In the genomic region with DNA sequence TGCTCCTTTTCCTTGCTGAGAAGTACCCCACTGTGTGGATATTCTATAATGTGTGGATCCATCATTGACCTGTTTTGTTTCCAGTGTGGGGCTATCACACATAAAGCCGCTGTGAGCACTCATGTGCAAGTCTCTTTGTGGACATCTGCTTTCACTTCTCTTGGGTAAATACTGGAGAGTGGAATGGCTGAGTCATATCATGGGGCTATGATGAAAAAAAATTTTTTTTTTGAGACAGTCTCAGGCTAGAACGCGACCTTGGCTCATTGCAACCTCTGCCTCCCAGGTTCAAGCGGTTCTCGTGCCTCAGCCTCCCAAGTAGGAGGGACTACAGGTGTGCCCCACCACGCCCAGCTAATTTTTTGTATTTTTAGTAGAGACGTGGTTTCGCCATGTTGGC, we compare ENCODE assay signal across 9 cellular contexts. TPM values are rescaled to one million over a fixed set of nuclear protein-coding genes. Genes with fewer than 3 reads are reported as not detected.
DNase-seq lines count a peak whose midpoint lies in the region; ATAC-seq and TF ChIP-seq lines count a peak whose summit lies in the region.
"Had no signal": no experiment of that assay in that cellular context is flagged by ENCODE, and none has a peak within 500 bp of the region (broad histone marks: within the 10 kb centered on the region; RNA-seq: fewer than 3 reads in every experiment).

No MANE protein-coding gene starts in this region.

- H3K9me3 ChIP-seq in MG63 (no peaks in the 10 kb centered on the region), adipocyte (ENCODE audit: control insufficient read depth, low read length) (no peaks in the 10 kb centered on the region), mucosa of descending colon (no peaks in the 10 kb centered on the region), thyroid gland (no peaks in the 10 kb centered on the region)

- H3K27ac ChIP-seq in thyroid gland, result no peak overlapping the region

- intact Hi-C loops in mucosa of descending colon (cut with DNase I, micrococcal nuclease) (no loop called here), thyroid gland (cut with DNase I) (no loop called here)

- H3K36me3 ChIP-seq in MG63 (no peaks in the 10 kb centered on the region), adipocyte (ENCODE audit: control insufficient read depth, insufficient read depth, low read length, severe bottlenecking) (no peaks in the 10 kb centered on the region), mucosa of descending colon (ENCODE audit: low read depth) (no peaks in the 10 kb centered on the region), thyroid gland (no peaks in the 10 kb centered on the region)

- no peak for TF ChIP-seq POLR2A in thyroid gland (IDR thresholded peaks at IDR 0.05)

- WGBS in thyroid gland, 2 donors, result 70 to 85% methylated on average over 8 of the region's 8 CpGs

- peak; percentile 78 for DNase-seq in CD1c-positive myeloid dendritic cell (ENCODE audit: extremely low spot score)
- peak; percentile 30 for DNase-seq in MG63
- DNase-seq in adipocyte (ENCODE audit: low read depth), result peak; percentile 96
- DNase-seq in mucosa of descending colon, result no peak
- no peak for DNase-seq in DMS79 (lab: John Stamatoyannopoulos, UW)
- no peak for DNase-seq in central memory CD4-positive, alpha-beta T cell
- no peak for DNase-seq in thyroid gland
- DNase-seq: activated naive CD4-positive, alpha-beta T cell treated with anti-CD3 and anti-CD28 coated beads, Interleukin-2, amount 50 U/mL, for 16 hours had no signal

- no peak for TF ChIP-seq CTCF in mucosa of descending colon (IDR thresholded peaks at IDR 0.05)
- TF ChIP-seq CTCF in thyroid gland (IDR thresholded peaks at IDR 0.05), result no peak

- H3K4me3 ChIP-seq in MG63 (no peak overlapping the region), adipocyte (ENCODE audit: low read length) (peak overlapping the region; percentile 13), mucosa of descending colon (no peak overlapping the region), thyroid gland (replicated peaks in 1 of 3) (no peak overlapping the region)

- H3K9ac ChIP-seq in adipocyte (ENCODE audit: low read length), result no peak overlapping the region

- ATAC-seq in mucosa of descending colon (peak; percentile 65), HG02678 (IDR thresholded peaks at IDR 0.05; ENCODE audit: unreplicated experiment) (no peak)

- H3K4me1 ChIP-seq in adipocyte (ENCODE audit: control insufficient read depth, insufficient read depth, low read length), result peaks cover 4% of the 10 kb centered on the region
- peaks cover 10% of the 10 kb centered on the region for H3K4me1 ChIP-seq in mucosa of descending colon (ENCODE audit: low read depth)
- no peaks in the 10 kb centered on the region for H3K4me1 ChIP-seq in thyroid gland

- no peaks in the 10 kb centered on the region for H3K27me3 ChIP-seq in MG63
- H3K27me3 ChIP-seq in adipocyte (replicated peaks; ENCODE audit: control insufficient read depth, insufficient read depth, low read length), result no peaks in the 10 kb centered on the region
- no peaks in the 10 kb centered on the region for H3K27me3 ChIP-seq in thyroid gland

RNA-seq across cellular contexts. Expression of a gene that starts 7.7 kb away (rescaled TPM):
- total RNA-seq in MG63 (2014; rRNA removed; shearing (Covaris generic); ENCODE audit: low replicate concordance), result 17.1 and 20.5 TPM in 2 replicates
- total RNA-seq in mucosa of descending colon (10 to 100 TPM; 50.1 to 86.0 (median 55.1) TPM), thyroid gland (100 to 1,000 TPM in 1 of 4 donors, 10 to 100 TPM in 3; 15.7 to 104 (median 75.3) TPM)

RNA-seq across cellular contexts. Expression of a gene that starts 17.3 kb away (rescaled TPM):
- not detected in 2 replicates for total RNA-seq in MG63 (2014; rRNA removed; shearing (Covaris generic); ENCODE audit: low replicate concordance)
- total RNA-seq in mucosa of descending colon (under 1 TPM in 1 of 3 donors, not detected in 2; 0.67 TPM), thyroid gland (1 to 10 TPM in 3 of 4 donors, not detected in 1; 2.1 to 3.9 (median 2.6) TPM)

Comparison
In these comparisons a context has a peak if more than half of its experiments do, and no peak if none do; other contexts are left out.
1. DNase-seq: peak in CD1c-positive myeloid dendritic cell (single experiment), MG63 (single experiment) and adipocyte (single experiment); none in mucosa of descending colon (0 of 3), DMS79 (single experiment), central memory CD4-positive, alpha-beta T cell (single experiment) and thyroid gland (0 of 2).